1 cellular context compared by ENCODE assay signal in genomic region chr4:184745747-184746531, GRCh38.
TF ChIP-seq lines count a peak whose summit lies in the region.

No MANE protein-coding gene starts in this region.

TF ChIP-seq in neural cell, 6 proteins besides CTCF, POLR2A, EP300 and RAD21:
- TF ChIP-seq, protein P1, sequence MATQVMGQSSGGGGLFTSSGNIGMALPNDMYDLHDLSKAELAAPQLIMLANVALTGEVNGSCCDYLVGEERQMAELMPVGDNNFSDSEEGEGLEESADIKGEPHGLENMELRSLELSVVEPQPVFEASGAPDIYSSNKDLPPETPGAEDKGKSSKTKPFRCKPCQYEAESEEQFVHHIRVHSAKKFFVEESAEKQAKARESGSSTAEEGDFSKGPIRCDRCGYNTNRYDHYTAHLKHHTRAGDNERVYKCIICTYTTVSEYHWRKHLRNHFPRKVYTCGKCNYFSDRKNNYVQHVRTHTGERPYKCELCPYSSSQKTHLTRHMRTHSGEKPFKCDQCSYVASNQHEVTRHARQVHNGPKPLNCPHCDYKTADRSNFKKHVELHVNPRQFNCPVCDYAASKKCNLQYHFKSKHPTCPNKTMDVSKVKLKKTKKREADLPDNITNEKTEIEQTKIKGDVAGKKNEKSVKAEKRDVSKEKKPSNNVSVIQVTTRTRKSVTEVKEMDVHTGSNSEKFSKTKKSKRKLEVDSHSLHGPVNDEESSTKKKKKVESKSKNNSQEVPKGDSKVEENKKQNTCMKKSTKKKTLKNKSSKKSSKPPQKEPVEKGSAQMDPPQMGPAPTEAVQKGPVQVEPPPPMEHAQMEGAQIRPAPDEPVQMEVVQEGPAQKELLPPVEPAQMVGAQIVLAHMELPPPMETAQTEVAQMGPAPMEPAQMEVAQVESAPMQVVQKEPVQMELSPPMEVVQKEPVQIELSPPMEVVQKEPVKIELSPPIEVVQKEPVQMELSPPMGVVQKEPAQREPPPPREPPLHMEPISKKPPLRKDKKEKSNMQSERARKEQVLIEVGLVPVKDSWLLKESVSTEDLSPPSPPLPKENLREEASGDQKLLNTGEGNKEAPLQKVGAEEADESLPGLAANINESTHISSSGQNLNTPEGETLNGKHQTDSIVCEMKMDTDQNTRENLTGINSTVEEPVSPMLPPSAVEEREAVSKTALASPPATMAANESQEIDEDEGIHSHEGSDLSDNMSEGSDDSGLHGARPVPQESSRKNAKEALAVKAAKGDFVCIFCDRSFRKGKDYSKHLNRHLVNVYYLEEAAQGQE (IDR thresholded peaks at IDR 0.05; ENCODE audit: borderline replicate concordance) = no peak
- TF ChIP-seq SMC3 (conservative IDR thresholded peaks at IDR 0.05; ENCODE audit: poor library complexity) = peak; percentile 79
